In genomic region chr2:96353606-96354095, GRCh38 we compare ENCODE assay signal across 14 cellular contexts. TPM values are rescaled to one million over a fixed set of nuclear protein-coding genes. Genes with fewer than 3 reads are reported as not detected.
DNase-seq lines count a peak whose midpoint lies in the region; TF ChIP-seq lines count a peak whose summit lies in the region.
"Had no signal": no experiment of that assay in that cellular context is flagged by ENCODE, and none has a peak within 500 bp of the region (broad histone marks: within the 10 kb centered on the region; RNA-seq: fewer than 3 reads in every experiment).

No MANE protein-coding gene starts in this region.

- H3K4me3 ChIP-seq in ascending aorta (peak overlapping the region; percentile 4 to 37), fibroblast of pulmonary artery (replicated peaks; ENCODE audit: low read depth, low read length) (no peak overlapping the region)
- H3K4me3 ChIP-seq: K562, thyroid gland had no signal

- H3K4me1 ChIP-seq in ascending aorta = peaks cover 0 to 19% of the 10 kb centered on the region in 2 donors

- no peaks in the 10 kb centered on the region for H3K9me3 Mint-ChIP-seq in nephron progenitor cell

- intact Hi-C loops in ascending aorta (cut with DNase I) = loop anchor here (2.0 to 5.0 kb wide), 3 partner anchors 19 to 174 kb away; partner anchors contain the start of genes NCAPH and SNRNP200
- intact Hi-C loops in posterior cingulate gyrus (cut with DNase I) = no loop called here

- no peaks in the 10 kb centered on the region for H3K36me3 ChIP-seq in ascending aorta
- H3K36me3 ChIP-seq: thyroid gland had no signal

- H3K36me3 Mint-ChIP-seq in nephron progenitor cell (ENCODE audit: low read depth) = peaks cover 57% of the 10 kb centered on the region

- no peaks in the 10 kb centered on the region for H3K27me3 Mint-ChIP-seq in nephron progenitor cell (ENCODE audit: low read depth, poor library complexity)

- no peak overlapping the region for H3K4me3 Mint-ChIP-seq in nephron progenitor cell

- TF ChIP-seq CTCF in ascending aorta (IDR thresholded peaks at IDR 0.05) (no peak), fibroblast of pulmonary artery (IDR thresholded peaks at IDR 0.05; ENCODE audit: low read length, missing control alignments) (no peak), nephron progenitor cell (IDR thresholded peaks at IDR 0.05) (no peak)

- no peaks in the 10 kb centered on the region for H3K4me1 Mint-ChIP-seq in nephron progenitor cell

- no peaks in the 10 kb centered on the region for H3K9me3 ChIP-seq in ascending aorta
- H3K9me3 ChIP-seq: thyroid gland had no signal

- H3K27me3 ChIP-seq in ascending aorta = no peaks in the 10 kb centered on the region
- H3K27me3 ChIP-seq: thyroid gland had no signal

- H3K27ac Mint-ChIP-seq in nephron progenitor cell = peak overlapping the region; percentile 79

- H3K27ac ChIP-seq in ascending aorta = peak overlapping the region; percentile 78 to 84

- peak; percentile 49 for DNase-seq in AG08395 (ENCODE audit: low spot score)
- DNase-seq in ascending aorta (ENCODE audit: low spot score in 2 of 2) = peak in 1 of 2 donors; percentile 73
- peak; percentile 61 for DNase-seq in fibroblast of pulmonary artery (ENCODE audit: low read depth)
- DNase-seq in nephron progenitor cell = no peak
- no peak for DNase-seq in HK-2 (ENCODE audit: unreplicated experiment)
- DNase-seq in posterior cingulate gyrus = no peak
- DNase-seq in SHP77 treated with DMSO at 0.1 percent for 48 hours (lab: John Stamatoyannopoulos, UW) = no peak
- no peak for DNase-seq in SKM-1 (lab: John Stamatoyannopoulos, UW; ENCODE audit: unreplicated experiment)
- DNase-seq: ACHN; activated CD4-positive, alpha-beta T cell treated with anti-CD3 and anti-CD28 coated beads for 1 hour; NCI-H146 had no signal

RNA-seq across cellular contexts. Expression of gene NCAPH, which starts 18.1 kb away (rescaled TPM):
- total RNA-seq in ascending aorta = not detected

RNA-seq across cellular contexts. Expression of gene ITPRIPL1, which starts 28.5 kb away (rescaled TPM):
- total RNA-seq in ascending aorta = 14.5 TPM
- total RNA-seq: NCI-H460 had no signal

RNA-seq across cellular contexts. Expression of gene SNRNP200, which starts 48.3 kb away (rescaled TPM):
- total RNA-seq in ascending aorta = 57.4 TPM

Comparison
In these comparisons a context has a peak if more than half of its experiments do, and no peak if none do; other contexts are left out.
1. DNase-seq: peak in AG08395 (single experiment) and fibroblast of pulmonary artery (single experiment); none in nephron progenitor cell (single experiment), HK-2 (single experiment), posterior cingulate gyrus (0 of 10), SHP77 treated with DMSO at 0.1 percent for 48 hours (single experiment) and SKM-1 (single experiment).